ENCODE assay signal across 1 cellular context in genomic region chr10:27035163-27035562, GRCh38.
TF ChIP-seq lines count a peak whose summit lies in the region.

No MANE protein-coding gene starts in this region.

TF ChIP-seq in GM12878, 131 proteins besides CTCF, POLR2A, EP300 and RAD21 (continued from another document):
- TF ChIP-seq, protein P1, sequence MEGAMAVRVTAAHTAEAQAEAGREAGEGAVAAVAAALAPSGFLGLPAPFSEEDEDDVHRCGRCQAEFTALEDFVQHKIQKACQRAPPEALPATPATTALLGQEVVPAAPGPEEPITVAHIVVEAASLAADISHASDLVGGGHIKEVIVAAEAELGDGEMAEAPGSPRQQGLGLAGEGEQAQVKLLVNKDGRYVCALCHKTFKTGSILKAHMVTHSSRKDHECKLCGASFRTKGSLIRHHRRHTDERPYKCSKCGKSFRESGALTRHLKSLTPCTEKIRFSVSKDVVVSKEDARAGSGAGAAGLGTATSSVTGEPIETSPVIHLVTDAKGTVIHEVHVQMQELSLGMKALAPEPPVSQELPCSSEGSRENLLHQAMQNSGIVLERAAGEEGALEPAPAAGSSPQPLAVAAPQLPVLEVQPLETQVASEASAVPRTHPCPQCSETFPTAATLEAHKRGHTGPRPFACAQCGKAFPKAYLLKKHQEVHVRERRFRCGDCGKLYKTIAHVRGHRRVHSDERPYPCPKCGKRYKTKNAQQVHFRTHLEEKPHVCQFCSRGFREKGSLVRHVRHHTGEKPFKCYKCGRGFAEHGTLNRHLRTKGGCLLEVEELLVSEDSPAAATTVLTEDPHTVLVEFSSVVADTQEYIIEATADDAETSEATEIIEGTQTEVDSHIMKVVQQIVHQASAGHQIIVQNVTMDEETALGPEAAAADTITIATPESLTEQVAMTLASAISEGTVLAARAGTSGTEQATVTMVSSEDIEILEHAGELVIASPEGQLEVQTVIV (IDR thresholded peaks at IDR 0.05; ENCODE audit: borderline replicate concordance, partially characterized antibody) = no peak
- TF ChIP-seq BHLHE40 (IDR thresholded peaks at IDR 0.05; ENCODE audit: borderline replicate concordance in 1 of 2, low read depth in 2 of 2, low read length in 1 of 2) (no peak), GABPA (IDR thresholded peaks at IDR 0.05; ENCODE audit: low read depth) (no peak), TCF3 (IDR thresholded peaks at IDR 0.05; ENCODE audit: borderline replicate concordance, insufficient read depth, low read depth, low read length) (no peak), ZBTB33 (IDR thresholded peaks at IDR 0.05) (no peak), TAF1 (IDR thresholded peaks at IDR 0.05; ENCODE audit: borderline replicate concordance, low read depth, low read length) (no peak), JUND (IDR thresholded peaks at IDR 0.05; ENCODE audit: low read depth, low read length) (no peak), MAX (IDR thresholded peaks at IDR 0.05; ENCODE audit: low read depth, low read length) (no peak), IRF5 (IDR thresholded peaks at IDR 0.05; ENCODE audit: borderline replicate concordance) (no peak)
